In genomic region chr5:124919076-124919475, GRCh38 we compare ENCODE assay signal across 2 cellular contexts.
TF ChIP-seq lines count a peak whose summit lies in the region.

No MANE protein-coding gene starts in this region.

TF ChIP-seq in GM23338, 12 proteins besides CTCF, POLR2A, EP300 and RAD21:
- TF ChIP-seq STAT1 (IDR thresholded peaks at IDR 0.05; ENCODE audit: unreplicated experiment) (no peak), NANOG (IDR thresholded peaks at IDR 0.05; ENCODE audit: borderline replicate concordance) (no peak), JUNB (IDR thresholded peaks at IDR 0.05; ENCODE audit: unreplicated experiment) (no peak), CREB1 (CRISPR knock-in tag; IDR thresholded peaks at IDR 0.05; ENCODE audit: low read depth) (no peak), ZNF114 (CRISPR knock-in tag; IDR thresholded peaks at IDR 0.05) (no peak), EZH2 (IDR thresholded peaks at IDR 0.05; ENCODE audit: low read depth, unreplicated experiment) (no peak), EZH2phosphoT487 (IDR thresholded peaks at IDR 0.05; ENCODE audit: unreplicated experiment) (no peak), POLR2AphosphoS5 (IDR thresholded peaks at IDR 0.05; ENCODE audit: low read depth) (no peak), ZNF462 (CRISPR knock-in tag; IDR thresholded peaks at IDR 0.05) (no peak), ZNF331 (CRISPR knock-in tag; IDR thresholded peaks at IDR 0.05; ENCODE audit: low read depth) (no peak)
- TF ChIP-seq, protein P1, sequence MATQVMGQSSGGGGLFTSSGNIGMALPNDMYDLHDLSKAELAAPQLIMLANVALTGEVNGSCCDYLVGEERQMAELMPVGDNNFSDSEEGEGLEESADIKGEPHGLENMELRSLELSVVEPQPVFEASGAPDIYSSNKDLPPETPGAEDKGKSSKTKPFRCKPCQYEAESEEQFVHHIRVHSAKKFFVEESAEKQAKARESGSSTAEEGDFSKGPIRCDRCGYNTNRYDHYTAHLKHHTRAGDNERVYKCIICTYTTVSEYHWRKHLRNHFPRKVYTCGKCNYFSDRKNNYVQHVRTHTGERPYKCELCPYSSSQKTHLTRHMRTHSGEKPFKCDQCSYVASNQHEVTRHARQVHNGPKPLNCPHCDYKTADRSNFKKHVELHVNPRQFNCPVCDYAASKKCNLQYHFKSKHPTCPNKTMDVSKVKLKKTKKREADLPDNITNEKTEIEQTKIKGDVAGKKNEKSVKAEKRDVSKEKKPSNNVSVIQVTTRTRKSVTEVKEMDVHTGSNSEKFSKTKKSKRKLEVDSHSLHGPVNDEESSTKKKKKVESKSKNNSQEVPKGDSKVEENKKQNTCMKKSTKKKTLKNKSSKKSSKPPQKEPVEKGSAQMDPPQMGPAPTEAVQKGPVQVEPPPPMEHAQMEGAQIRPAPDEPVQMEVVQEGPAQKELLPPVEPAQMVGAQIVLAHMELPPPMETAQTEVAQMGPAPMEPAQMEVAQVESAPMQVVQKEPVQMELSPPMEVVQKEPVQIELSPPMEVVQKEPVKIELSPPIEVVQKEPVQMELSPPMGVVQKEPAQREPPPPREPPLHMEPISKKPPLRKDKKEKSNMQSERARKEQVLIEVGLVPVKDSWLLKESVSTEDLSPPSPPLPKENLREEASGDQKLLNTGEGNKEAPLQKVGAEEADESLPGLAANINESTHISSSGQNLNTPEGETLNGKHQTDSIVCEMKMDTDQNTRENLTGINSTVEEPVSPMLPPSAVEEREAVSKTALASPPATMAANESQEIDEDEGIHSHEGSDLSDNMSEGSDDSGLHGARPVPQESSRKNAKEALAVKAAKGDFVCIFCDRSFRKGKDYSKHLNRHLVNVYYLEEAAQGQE (IDR thresholded peaks at IDR 0.05; ENCODE audit: unreplicated experiment) = no peak
- TF ChIP-seq, protein P2, sequence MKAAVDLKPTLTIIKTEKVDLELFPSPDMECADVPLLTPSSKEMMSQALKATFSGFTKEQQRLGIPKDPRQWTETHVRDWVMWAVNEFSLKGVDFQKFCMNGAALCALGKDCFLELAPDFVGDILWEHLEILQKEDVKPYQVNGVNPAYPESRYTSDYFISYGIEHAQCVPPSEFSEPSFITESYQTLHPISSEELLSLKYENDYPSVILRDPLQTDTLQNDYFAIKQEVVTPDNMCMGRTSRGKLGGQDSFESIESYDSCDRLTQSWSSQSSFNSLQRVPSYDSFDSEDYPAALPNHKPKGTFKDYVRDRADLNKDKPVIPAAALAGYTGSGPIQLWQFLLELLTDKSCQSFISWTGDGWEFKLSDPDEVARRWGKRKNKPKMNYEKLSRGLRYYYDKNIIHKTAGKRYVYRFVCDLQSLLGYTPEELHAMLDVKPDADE (IDR thresholded peaks at IDR 0.05) = no peak

TF ChIP-seq in H1, 55 proteins besides CTCF, POLR2A, EP300 and RAD21:
- TF ChIP-seq KDM5A (IDR thresholded peaks at IDR 0.05; ENCODE audit: low read length) (no peak), USF2 (IDR thresholded peaks at IDR 0.05; ENCODE audit: low read length) (no peak), TBP (IDR thresholded peaks at IDR 0.05; ENCODE audit: low read depth, low read length) (no peak), TCF12 (IDR thresholded peaks at IDR 0.05; ENCODE audit: low read depth, low read length) (no peak), SUZ12 (IDR thresholded peaks at IDR 0.05; ENCODE audit: low read length) (no peak), HDAC6 (IDR thresholded peaks at IDR 0.05; ENCODE audit: low read depth, low read length) (no peak), POU5F1 (IDR thresholded peaks at IDR 0.05; ENCODE audit: low read depth, low read length) (no peak)
TF ChIP-seq in H1: peak in this region for 0.
